ENCODE assay signal across 1 cellular context in genomic region chr19:4773047-4773640, GRCh38.
TF ChIP-seq lines count a peak whose summit lies in the region.

No MANE protein-coding gene starts in this region.

TF ChIP-seq in HEK293, 187 proteins besides CTCF, POLR2A, EP300 and RAD21 (continued from another document):
- TF ChIP-seq PRDM10 (tag by site-specific recombination; IDR thresholded peaks at IDR 0.05) (peak; percentile 37; the same call in 1 of the 2 replicates), BCL11A (tag by site-specific recombination; IDR thresholded peaks at IDR 0.05; ENCODE audit: low read depth) (no peak), ZNF561 (tag by site-specific recombination; IDR thresholded peaks at IDR 0.05; ENCODE audit: borderline replicate concordance) (no peak), ZIC2 (tag by site-specific recombination; IDR thresholded peaks at IDR 0.05) (peak; percentile 47; the same call in 1 of the 2 replicates), ZNF140 (tag by site-specific recombination; IDR thresholded peaks at IDR 0.05) (no peak), ZNF626 (tag by site-specific recombination; IDR thresholded peaks at IDR 0.05) (no peak), KLF17 (tag by site-specific recombination; IDR thresholded peaks at IDR 0.05) (peak; percentile 92), ZNF843 (tag by site-specific recombination; IDR thresholded peaks at IDR 0.05) (no peak), ZNF449 (tag by site-specific recombination; IDR thresholded peaks at IDR 0.05) (peak; percentile 97), ZNF416 (tag by site-specific recombination; IDR thresholded peaks at IDR 0.05) (no peak), ZNF600 (tag by site-specific recombination; IDR thresholded peaks at IDR 0.05) (0 out of 2 replicates have a peak, but pooled peaks have one; percentile 39)
